ENCODE assay signal across 36 cellular contexts in the genomic region with DNA sequence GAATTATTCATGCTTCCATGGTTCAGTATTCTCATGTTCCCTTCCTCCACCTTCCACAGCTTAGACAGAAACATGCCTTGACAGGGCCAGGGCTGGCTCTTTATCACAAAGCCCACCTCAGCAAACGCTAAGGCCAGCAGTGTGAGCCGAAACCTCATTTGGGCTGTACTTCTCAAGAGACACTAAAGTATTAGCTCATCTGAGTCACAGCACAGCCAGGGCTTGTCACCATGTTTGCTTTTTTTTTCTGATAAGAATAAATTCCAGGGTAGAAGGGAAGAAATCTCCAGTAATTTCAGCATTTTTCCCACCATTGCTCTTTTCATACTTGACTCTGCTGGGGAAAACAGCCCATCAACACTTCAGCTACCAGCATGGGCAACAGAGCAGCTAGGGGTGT.
A peak's percentile ranks its signal among the peaks of the same experiment; 100 is the strongest.
DNase-seq lines count a peak whose midpoint lies in the region; ATAC-seq, FAIRE-seq and TF ChIP-seq lines count a peak whose summit lies in the region.
"Had no signal": no experiment of that assay in that cellular context is flagged by ENCODE, and none has a peak within 500 bp of the region (broad histone marks: within the 10 kb centered on the region; RNA-seq: fewer than 3 reads in every experiment).

No MANE protein-coding gene starts in this region.

- intact Hi-C loops in body of pancreas (cut with DNase I) = no loop called here

- H3K4me3 ChIP-seq in HUES6 (ENCODE audit: low read depth, low read length) = no peak overlapping the region
- no peak overlapping the region for H3K4me3 ChIP-seq in astrocyte (ENCODE audit: insufficient read depth, low read depth, low read length)
- H3K4me3 ChIP-seq in mesendoderm (ENCODE audit: low read length) = no peak overlapping the region
- H3K4me3 ChIP-seq in Karpas-422 (ENCODE audit: low read length) = no peak overlapping the region
- no peak overlapping the region for H3K4me3 ChIP-seq in gastroesophageal sphincter
- no peak overlapping the region for H3K4me3 ChIP-seq in body of pancreas
- H3K4me3 ChIP-seq: esophagus squamous epithelium, GM12878, lung, skin epidermis had no signal

- H3K9me2 ChIP-seq in Karpas-422 (replicated peaks; ENCODE audit: insufficient read depth, low read length) = no peaks in the 10 kb centered on the region

- peak; percentile 34 for FAIRE-seq in astrocyte (lab: Jason Lieb, UNC)
- FAIRE-seq: endometrium, GM12878, RCC 7860 had no signal

- TF ChIP-seq CTCF in astrocyte (IDR thresholded peaks at IDR 0.05; ENCODE audit: insufficient read depth, low read depth, low read length) = no peak
- no peak for TF ChIP-seq CTCF in gastroesophageal sphincter (IDR thresholded peaks at IDR 0.05)
- TF ChIP-seq CTCF in body of pancreas (IDR thresholded peaks at IDR 0.05) = no peak

- TF ChIP-seq POLR2A in gastroesophageal sphincter (IDR thresholded peaks at IDR 0.05) (no peak), body of pancreas (IDR thresholded peaks at IDR 0.05) (no peak)

- H2BK5ac ChIP-seq in mesendoderm (ENCODE audit: low read length) = peak overlapping the region; percentile 99

- no peaks in the 10 kb centered on the region for H4K20me1 ChIP-seq in astrocyte (ENCODE audit: insufficient read depth, low read length)
- no peaks in the 10 kb centered on the region for H4K20me1 ChIP-seq in Karpas-422 (ENCODE audit: insufficient read depth, low read depth, low read length)

- peaks cover 13% of the 10 kb centered on the region; the same call in 1 of the 2 replicates for H3K4me1 ChIP-seq in HUES6 (ENCODE audit: control insufficient read depth, insufficient read depth, low read length)
- peaks cover 49% of the 10 kb centered on the region for H3K4me1 ChIP-seq in astrocyte (ENCODE audit: insufficient read depth, low read length)
- H3K4me1 ChIP-seq in mesendoderm (ENCODE audit: control insufficient read depth, low read depth, low read length) = peaks cover 17% of the 10 kb centered on the region
- H3K4me1 ChIP-seq in Karpas-422 (ENCODE audit: low read length) = no peaks in the 10 kb centered on the region
- peaks cover 2 to 22% (median 4%) of the 10 kb centered on the region in 3 donors for H3K4me1 ChIP-seq in gastroesophageal sphincter
- peaks cover 4% of the 10 kb centered on the region for H3K4me1 ChIP-seq in body of pancreas

- no CpG with 5 or more reads among the region's 2 CpGs for WGBS in mesendoderm (ENCODE audit: extremely low coverage, insufficient coverage, low lambda C conversion rate)
- 68 to 100% methylated on average over 2 of the region's 2 CpGs for WGBS in gastroesophageal sphincter (ENCODE audit: low coverage in 1 of 2), 2 donors
- WGBS in body of pancreas, 2 donors = 78 to 88% methylated on average over 2 of the region's 2 CpGs

- H3K4me2 ChIP-seq in astrocyte (ENCODE audit: low read length) = peak overlapping the region; percentile 35
- H3K4me2 ChIP-seq in mesendoderm (ENCODE audit: low read length) = no peak overlapping the region
- H3K4me2 ChIP-seq in Karpas-422 (ENCODE audit: low read depth, low read length, poor library complexity, severe bottlenecking) = no peak overlapping the region

- H3K36me3 Mint-ChIP-seq in astrocyte (ENCODE audit: low read depth, unreplicated experiment) = peaks cover 3% of the 10 kb centered on the region
- H3K36me3 Mint-ChIP-seq: activated naive CD8-positive, alpha-beta T cell; CD14-positive monocyte; stimulated activated naive B cell treated with anti-CD40 and anti-IgM and Interleukin-4, amounts not matched to agents 10 μg/mL and 1 μg/mL and 100 μg/mL, for 72 hours had no signal

- no peaks in the 10 kb centered on the region for H3K9me3 Mint-ChIP-seq in astrocyte (ENCODE audit: unreplicated experiment)
- H3K9me3 Mint-ChIP-seq: CD14-positive monocyte; nephron; stimulated activated naive B cell treated with anti-CD40 and anti-IgM and Interleukin-4, amounts not matched to agents 10 μg/mL and 1 μg/mL and 100 μg/mL, for 72 hours had no signal

- peak overlapping the region; percentile 58; the same call in 1 of the 2 replicates for H3K27ac ChIP-seq in HUES6 (ENCODE audit: low read depth, low read length)
- peak overlapping the region; percentile 88 for H3K27ac ChIP-seq in astrocyte (ENCODE audit: low read depth, low read length)
- H3K27ac ChIP-seq in mesendoderm (ENCODE audit: low read depth, low read length) = peak overlapping the region; percentile 89
- no peak overlapping the region for H3K27ac ChIP-seq in Karpas-422 (ENCODE audit: low read length)
- no peak overlapping the region for H3K27ac ChIP-seq in gastroesophageal sphincter
- H3K27ac ChIP-seq in body of pancreas = no peak overlapping the region
- H3K27ac ChIP-seq: 22Rv1, esophagus squamous epithelium, skin epidermis, VCaP had no signal

- H3K4ac ChIP-seq in mesendoderm (ENCODE audit: low read depth, low read length) = peak overlapping the region; percentile 89

- H2BK120ac ChIP-seq in mesendoderm (ENCODE audit: low read depth, low read length) = peak overlapping the region; percentile 33

- H3K36me3 ChIP-seq in HUES6 (ENCODE audit: control insufficient read depth, insufficient read depth, low read length) (no peaks in the 10 kb centered on the region), astrocyte (ENCODE audit: insufficient read depth, low read length) (peaks cover 26% of the 10 kb centered on the region), mesendoderm (ENCODE audit: control insufficient read depth, insufficient read depth, low read length) (no peaks in the 10 kb centered on the region), Karpas-422 (ENCODE audit: insufficient read depth, low read length) (no peaks in the 10 kb centered on the region), gastroesophageal sphincter (no peaks in the 10 kb centered on the region), body of pancreas (replicated peaks in 1 of 2; ENCODE audit: insufficient read depth in 1 of 2, low read depth in 2 of 2) (no peaks in the 10 kb centered on the region)
- H3K36me3 ChIP-seq: esophagus squamous epithelium had no signal

- no peak overlapping the region for H4K8ac ChIP-seq in mesendoderm (ENCODE audit: low read depth, low read length)

- H3K4me1 Mint-ChIP-seq in astrocyte (ENCODE audit: low read depth, unreplicated experiment) = peaks cover 52% of the 10 kb centered on the region
- H3K4me1 Mint-ChIP-seq: CD14-positive monocyte; stimulated activated naive B cell treated with anti-CD40 and anti-IgM and Interleukin-4, amounts not matched to agents 10 μg/mL and 1 μg/mL and 100 μg/mL, for 72 hours had no signal

- H3K9ac ChIP-seq in HUES6 (ENCODE audit: low read length) = peak overlapping the region; percentile 5
- H3K9ac ChIP-seq in astrocyte (ENCODE audit: low read length) = peak overlapping the region; percentile 61
- peak overlapping the region; percentile 45 for H3K9ac ChIP-seq in mesendoderm (ENCODE audit: low read length)
- H3K9ac ChIP-seq in Karpas-422 (ENCODE audit: low read length) = no peak overlapping the region

- H2AFZ ChIP-seq in astrocyte (ENCODE audit: low read depth, low read length) = no peak overlapping the region
- no peak overlapping the region for H2AFZ ChIP-seq in Karpas-422 (ENCODE audit: low read length)

- DNase-seq in A172 (ENCODE audit: low spot score) (peak; percentile 60), astrocyte (ENCODE audit: low read depth) (peak; percentile 63), mesendoderm (peak; percentile 56), Karpas-422 (no peak), DMS53 treated with DMSO at 0.1 percent for 48 hours (lab: John Stamatoyannopoulos, UW; ENCODE audit: unreplicated experiment) (no peak), body of pancreas (no peak)
- DNase-seq: activated CD4-positive, alpha-beta T cell treated with anti-CD3 and anti-CD28 coated beads for 4 hours; activated CD8-positive, alpha-beta memory T cell treated with anti-CD3 and anti-CD28 coated beads for 24 hours; activated effector memory CD4-positive, alpha-beta T cell treated with anti-CD3 and anti-CD28 coated beads, Interleukin-2, amount 50 U/mL, for 16 hours; aorta; cerebellar nuclear complex; esophagus squamous epithelium; foreskin melanocyte; H7; hypothalamus; left cardiac atrium; NCI-H1436 treated with DMSO at 0.1 percent for 48 hours; NCI-H2107; NCI-H748 treated with DMSO at 0.1 percent for 48 hours; retina; SHP77 treated with DMSO at 0.1 percent for 48 hours; stimulated activated naive B cell treated with anti-CD40 and anti-IgM and Interleukin-4, amounts not matched to agents 10 μg/mL and 1 μg/mL and 100 μg/mL, for 72 hours; SW 1271; T-helper 9 cell had no signal

- H3K79me2 ChIP-seq in astrocyte (ENCODE audit: insufficient read depth, low read length) (no peaks in the 10 kb centered on the region), mesendoderm (ENCODE audit: control insufficient read depth, insufficient read depth, low read length) (no peaks in the 10 kb centered on the region), Karpas-422 (ENCODE audit: low read length) (no peaks in the 10 kb centered on the region)

- peak overlapping the region; percentile 84 for H4K5ac ChIP-seq in mesendoderm (ENCODE audit: low read length)

- peak overlapping the region; percentile 77 for H2AK5ac ChIP-seq in mesendoderm (ENCODE audit: low read length)

- peak overlapping the region; percentile 85 for H3K23ac ChIP-seq in mesendoderm (ENCODE audit: low read length)

- H3K9me3 ChIP-seq in HUES6 (ENCODE audit: control insufficient read depth, insufficient read depth, low read depth, low read length) = no peaks in the 10 kb centered on the region
- H3K9me3 ChIP-seq in astrocyte (ENCODE audit: insufficient read depth, low read depth, low read length) = no peaks in the 10 kb centered on the region
- H3K9me3 ChIP-seq in Karpas-422 (ENCODE audit: low read length) = no peaks in the 10 kb centered on the region
- no peaks in the 10 kb centered on the region for H3K9me3 ChIP-seq in gastroesophageal sphincter
- H3K9me3 ChIP-seq in body of pancreas = no peaks in the 10 kb centered on the region
- H3K9me3 ChIP-seq: esophagus squamous epithelium had no signal

- H3K18ac ChIP-seq in mesendoderm (ENCODE audit: low read length) = peak overlapping the region; percentile 94

- H3K56ac ChIP-seq in mesendoderm (ENCODE audit: low read length) = peak overlapping the region; percentile 86

- H3K27me3 Mint-ChIP-seq in astrocyte (ENCODE audit: low read depth, unreplicated experiment) = no peaks in the 10 kb centered on the region
- H3K27me3 Mint-ChIP-seq: activated naive CD8-positive, alpha-beta T cell; stimulated activated naive B cell treated with anti-CD40 and anti-IgM and Interleukin-4, amounts not matched to agents 10 μg/mL and 1 μg/mL and 100 μg/mL, for 72 hours had no signal

- H2BK15ac ChIP-seq in mesendoderm (replicated peaks; ENCODE audit: low read depth) = peak overlapping the region; percentile 10

- TF ChIP-seq EP300 in gastroesophageal sphincter (IDR thresholded peaks at IDR 0.05) = no peak

- peak overlapping the region; percentile 99 for H3K27ac Mint-ChIP-seq in astrocyte (ENCODE audit: unreplicated experiment)
- H3K27ac Mint-ChIP-seq: activated naive CD8-positive, alpha-beta T cell; CD14-positive monocyte; stimulated activated naive B cell treated with anti-CD40 and anti-IgM and Interleukin-4, amounts not matched to agents 10 μg/mL and 1 μg/mL and 100 μg/mL, for 72 hours had no signal

- H3K4me3 Mint-ChIP-seq in astrocyte (ENCODE audit: unreplicated experiment) = peak overlapping the region; percentile 50
- H3K4me3 Mint-ChIP-seq: activated naive CD8-positive, alpha-beta T cell; CD14-positive monocyte; nephron; stimulated activated naive B cell treated with anti-CD40 and anti-IgM and Interleukin-4, amounts not matched to agents 10 μg/mL and 1 μg/mL and 100 μg/mL, for 72 hours had no signal

- H3K79me1 ChIP-seq in mesendoderm (ENCODE audit: low read length) = no peaks in the 10 kb centered on the region

- no peaks in the 10 kb centered on the region for H3K27me3 ChIP-seq in HUES6 (ENCODE audit: control insufficient read depth, insufficient read depth, low read length)
- no peaks in the 10 kb centered on the region for H3K27me3 ChIP-seq in astrocyte (ENCODE audit: insufficient read depth, low read length)
- no peaks in the 10 kb centered on the region for H3K27me3 ChIP-seq in mesendoderm (ENCODE audit: insufficient read depth, low read length, poor library complexity)
- no peaks in the 10 kb centered on the region for H3K27me3 ChIP-seq in Karpas-422 (ENCODE audit: low read length)
- no peaks in the 10 kb centered on the region for H3K27me3 ChIP-seq in gastroesophageal sphincter
- no peaks in the 10 kb centered on the region for H3K27me3 ChIP-seq in body of pancreas

- ATAC-seq in gastroesophageal sphincter (no peak), body of pancreas (no peak)
- ATAC-seq: GM12878; left cardiac atrium; stimulated activated naive B cell treated with anti-CD40 and anti-IgM and Interleukin-4, amounts not matched to agents 10 μg/mL and 1 μg/mL and 100 μg/mL, for 72 hours had no signal

Comparison
In these comparisons a context has a peak if more than half of its experiments do, and no peak if none do; other contexts are left out.
1. DNase-seq: peak in A172 (single experiment), astrocyte (single experiment) and mesendoderm (single experiment); none in Karpas-422 (single experiment), DMS53 treated with DMSO at 0.1 percent for 48 hours (single experiment) and body of pancreas (0 of 4).
2. H3K27ac ChIP-seq: peak in HUES6 (single experiment), astrocyte (single experiment) and mesendoderm (single experiment); none in Karpas-422 (single experiment), gastroesophageal sphincter (0 of 4) and body of pancreas (0 of 4).